Comparison of ENCODE assay signal across 8 cellular contexts in genomic region chr7:98599886-98600285, GRCh38. TPM values are rescaled to one million over a fixed set of nuclear protein-coding genes. Genes with fewer than 3 reads are reported as not detected.
"Had no signal": no experiment of that assay in that cellular context is flagged by ENCODE, and none has a peak within 500 bp of the region (broad histone marks: within the 10 kb centered on the region; RNA-seq: fewer than 3 reads in every experiment).

No MANE protein-coding gene starts in this region.

- FAIRE-seq: G401.6, GM12878, GM12891, GM12892, GM18507, GM19239 had no signal

- DNase-seq: GDM1, GF-D8 had no signal

- H3K4me3 ChIP-seq: GM12878 had no signal

- ATAC-seq: GM12878 had no signal

RNA-seq across cellular contexts. Expression of gene NPTX2, which starts 17.2 kb away (rescaled TPM):
- total RNA-seq: GM12878 had no signal
